In the genomic region with DNA sequence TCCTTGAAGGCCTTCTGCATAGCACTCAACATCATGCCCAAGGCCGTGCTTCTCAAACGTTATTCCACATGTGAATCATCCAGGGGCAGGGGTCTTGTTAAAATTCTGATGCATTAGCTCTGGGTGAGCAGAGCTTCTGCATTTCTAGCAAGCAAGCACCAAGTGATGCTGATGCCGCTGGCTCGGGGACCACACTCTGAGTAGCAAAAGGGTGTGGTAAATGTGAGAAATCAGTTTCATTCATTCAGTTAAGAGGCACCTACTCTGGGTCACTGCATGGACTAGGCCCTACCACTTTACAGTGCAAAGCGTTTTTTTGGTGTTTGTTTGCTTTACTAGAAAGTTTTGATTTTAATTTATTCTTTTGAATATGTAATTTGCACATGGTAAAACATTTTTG, we compare ENCODE assay signal across 26 cellular contexts. TPM values are rescaled to one million over a fixed set of nuclear protein-coding genes. Genes with fewer than 3 reads are reported as not detected.
"Had no signal": no experiment of that assay in that cellular context is flagged by ENCODE, and none has a peak within 500 bp of the region (broad histone marks: within the 10 kb centered on the region; RNA-seq: fewer than 3 reads in every experiment).

No MANE protein-coding gene starts in this region.

- H3K9me3 ChIP-seq: MG63, SJSA1 had no signal

- H3K4me1 ChIP-seq: SJSA1 had no signal

- H3K4me3 ChIP-seq: MG63, SJSA1, SK-N-MC had no signal

- H3K27ac ChIP-seq: SJSA1, SK-N-MC had no signal

- H3K36me3 ChIP-seq: MG63, SJSA1 had no signal

- DNase-seq: IMR-90, Karpas-422, KG1, MG63, NCI-H1092, NCI-H1105 treated with DMSO at 0.1 percent for 48 hours, NCI-H1417 treated with DMSO at 0.1 percent for 48 hours, NCI-H146, NCI-H1694 treated with DMSO at 0.1 percent for 48 hours, NCI-H1930, NCI-H2081, NCI-H2107, NCI-H2171, NCI-H226, NCI-H446, NCI-H510A, NCI-H524 treated with DMSO at 0.1 percent for 48 hours, NCI-H69, NCI-H774, Right ventricle myocardium superior, RPMI8226, SIG-M5 had no signal

RNA-seq across cellular contexts. Expression of gene KRTDAP, which starts 7.2 kb away (rescaled TPM):
- total RNA-seq: HT1080, IMR-90, Right ventricle myocardium superior, SJSA1 had no signal
- polyA plus RNA-seq: IMR-90 had no signal

RNA-seq across cellular contexts. Expression of gene DMKN, which starts 30.4 kb away (rescaled TPM):
- total RNA-seq: SJSA1 had no signal

RNA-seq across cellular contexts. Expression of gene FFAR2, which starts 35.0 kb away (rescaled TPM):
- total RNA-seq: HepG2, HT1080, IMR-90, SJSA1 had no signal
- polyA plus RNA-seq: IMR-90 had no signal

RNA-seq across cellular contexts. Expression of gene SBSN, which starts 45.0 kb away (rescaled TPM):
- total RNA-seq: HepG2, Right ventricle myocardium superior, SJSA1 had no signal
- polyA plus RNA-seq: HepG2 had no signal

RNA-seq across cellular contexts. Expression of gene GAPDHS, which starts 50.2 kb away (rescaled TPM):
- total RNA-seq: HepG2, HT1080, IMR-90, Right ventricle myocardium superior, SJSA1 had no signal
- polyA plus RNA-seq: HepG2, IMR-90 had no signal
